In the genomic region with DNA sequence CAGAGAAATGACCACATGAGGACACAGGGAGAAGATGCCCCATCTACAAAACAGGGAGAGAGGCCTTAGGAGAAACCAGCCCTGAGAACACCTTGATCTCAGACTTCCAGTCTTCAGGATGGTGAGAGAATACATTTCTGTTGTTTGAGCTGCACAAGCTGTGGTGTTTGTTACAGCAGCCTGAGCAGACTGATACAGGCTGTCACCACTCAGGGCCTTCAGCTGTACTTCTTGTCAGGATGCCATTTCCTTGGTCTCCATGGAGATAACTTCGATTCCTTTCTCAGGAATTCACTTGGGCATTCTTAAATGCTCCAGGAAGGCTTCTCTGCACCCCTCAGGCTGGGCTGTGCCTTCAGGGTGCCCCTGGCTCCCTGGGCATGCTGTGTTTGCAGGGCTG, we compare ENCODE assay signal across 16 cellular contexts.
DNase-seq lines count a peak whose midpoint lies in the region; ATAC-seq, FAIRE-seq and TF ChIP-seq lines count a peak whose summit lies in the region.
"Had no signal": no experiment of that assay in that cellular context is flagged by ENCODE, and none has a peak within 500 bp of the region (broad histone marks: within the 10 kb centered on the region; RNA-seq: fewer than 3 reads in every experiment).

No MANE protein-coding gene starts in this region.

- peak; percentile 48 for FAIRE-seq in HTR-8/SVneo (lab: Jason Lieb, UNC)
- FAIRE-seq: GM12892, GM18507 had no signal

- H3K4me3 Mint-ChIP-seq in Calu3 (ENCODE audit: low read depth, unreplicated experiment): no peak overlapping the region
- H3K4me3 Mint-ChIP-seq: B cell; CD8-positive, alpha-beta T cell had no signal

- H4K20me1 ChIP-seq in PC-3 (ENCODE audit: low read length): no peaks in the 10 kb centered on the region
- H4K20me1 ChIP-seq: BLaER1 treated with 17β-estradiol and CSF1 and Interleukin-3, amounts not matched to agents 10 nM and 100 nM had no signal

- no peak overlapping the region for H2AK5ac ChIP-seq in mesenchymal stem cell (ENCODE audit: low read length, severe bottlenecking)

- H3K27ac ChIP-seq in PC-3 (ENCODE audit: low read length) (peak overlapping the region; percentile 62), mesenchymal stem cell (ENCODE audit: low read length, poor library complexity, severe bottlenecking) (no peak overlapping the region), left ventricle myocardium inferior (replicated peaks) (no peak overlapping the region)
- H3K27ac ChIP-seq: BLaER1 treated with 17β-estradiol and CSF1 and Interleukin-3, amounts not matched to agents 10 nM and 100 nM; GM23248 had no signal

- no peaks in the 10 kb centered on the region for H3K9me3 Mint-ChIP-seq in Calu3 (ENCODE audit: low read depth, unreplicated experiment)

- no peak overlapping the region for H3K23ac ChIP-seq in mesenchymal stem cell (ENCODE audit: low read length in 2 of 2)

- 90% methylated on average over 1 of the region's 1 CpG for WGBS in mesenchymal stem cell

- DNase-seq in Calu3 (no peak), HTR-8/SVneo (ENCODE audit: insufficient read length, low spot score) (no peak), PC-3 (peak; percentile 21), mesenchymal stem cell (no peak), left ventricle myocardium inferior (no peak), GM19240 (ENCODE audit: insufficient read length, low spot score) (no peak)
- DNase-seq: CD8-positive, alpha-beta T cell; GDM1; GM23248; KBM-7 had no signal

- POLR2A ChIA-PET in PC-3 (lab: Charles Lee; ENCODE audit: unreplicated experiment): no interaction called here

- H2AFZ ChIP-seq in PC-3 (ENCODE audit: low read length): no peak overlapping the region
- H2AFZ ChIP-seq in mesenchymal stem cell (ENCODE audit: low read depth, low read length): no peak overlapping the region
- H2AFZ ChIP-seq: GM23248 had no signal

- peak overlapping the region in 1 of 2 experiments; percentile 7 for H2BK12ac ChIP-seq in mesenchymal stem cell (ENCODE audit: low read length in 2 of 2)

- H2BK15ac ChIP-seq in mesenchymal stem cell (ENCODE audit: low read depth, poor library complexity, severe bottlenecking): no peak overlapping the region

- BruUV-seq in Calu3 (replicated peaks; lab: Mats Ljungman, UMichigan) (no TSS peak), PC-3 (replicated peaks; lab: Mats Ljungman, UMichigan) (no TSS peak)

- H3K4me3 ChIP-seq in PC-3 (ENCODE audit: low read length): no peak overlapping the region
- H3K4me3 ChIP-seq in mesenchymal stem cell (ENCODE audit: insufficient read depth in 1 of 2, low read depth in 1 of 2, low read length in 2 of 2): no peak overlapping the region
- H3K4me3 ChIP-seq in left ventricle myocardium inferior: no peak overlapping the region
- H3K4me3 ChIP-seq: BLaER1 treated with 17β-estradiol and CSF1 and Interleukin-3, amounts not matched to agents 10 nM and 100 nM; GM23248; HAP-1 had no signal

- TF ChIP-seq CTCF in Calu3 (IDR thresholded peaks at IDR 0.05; ENCODE audit: unreplicated experiment) (no peak), PC-3 (conservative IDR thresholded peaks at IDR 0.05; ENCODE audit: low read depth, low read length) (no peak), left ventricle myocardium inferior (IDR thresholded peaks at IDR 0.05; ENCODE audit: borderline replicate concordance) (no peak)

- H4K8ac ChIP-seq in mesenchymal stem cell (ENCODE audit: low read length): peak overlapping the region; percentile 78

- H3F3A ChIP-seq in PC-3 (ENCODE audit: low read length, unreplicated experiment): no peaks in the 10 kb centered on the region

- no peak for ATAC-seq in PC-3
- ATAC-seq in GM21786 (IDR thresholded peaks at IDR 0.05; ENCODE audit: unreplicated experiment): no peak
- ATAC-seq: CD8-positive, alpha-beta T cell had no signal

- intact Hi-C loops in Calu3 (cut with micrococcal nuclease; ENCODE audit: unreplicated experiment): loop anchor here (10.0 kb wide), 1 partner anchor 198 kb away; no protein-coding TSS in a partner anchor
- intact Hi-C loops in PC-3 (cut with micrococcal nuclease): no loop called here
- intact Hi-C loops in left ventricle myocardium inferior (cut with micrococcal nuclease): no loop called here

- no peak overlapping the region for H3K4me2 ChIP-seq in PC-3 (ENCODE audit: low read length)
- no peak overlapping the region for H3K4me2 ChIP-seq in mesenchymal stem cell (ENCODE audit: low read length, poor library complexity, severe bottlenecking)
- H3K4me2 ChIP-seq: BLaER1 treated with 17β-estradiol and CSF1 and Interleukin-3, amounts not matched to agents 10 nM and 100 nM had no signal

- no peak overlapping the region for H4K91ac ChIP-seq in mesenchymal stem cell (ENCODE audit: low read length)

- peak overlapping the region; percentile 91 for H3K27ac Mint-ChIP-seq in Calu3 (ENCODE audit: unreplicated experiment)
- H3K27ac Mint-ChIP-seq: B cell; CD8-positive, alpha-beta T cell had no signal

- no peaks in the 10 kb centered on the region for H3K79me1 ChIP-seq in mesenchymal stem cell (replicated peaks; ENCODE audit: low read length, poor library complexity, severe bottlenecking)

- H3K36me3 ChIP-seq in PC-3 (ENCODE audit: low read depth, low read length) (no peaks in the 10 kb centered on the region), mesenchymal stem cell (ENCODE audit: control insufficient read depth in 1 of 2, insufficient read depth in 2 of 2, low read depth in 1 of 2, low read length in 2 of 2) (no peaks in the 10 kb centered on the region), left ventricle myocardium inferior (no peaks in the 10 kb centered on the region)
- H3K36me3 ChIP-seq: BLaER1 treated with 17β-estradiol and CSF1 and Interleukin-3, amounts not matched to agents 10 nM and 100 nM; HAP-1 had no signal

- peaks cover 34% of the 10 kb centered on the region for H3K4me1 ChIP-seq in PC-3 (ENCODE audit: insufficient read depth, low read length)
- peaks cover 1% of the 10 kb centered on the region for H3K4me1 ChIP-seq in mesenchymal stem cell (ENCODE audit: control insufficient read depth, insufficient read depth, low read depth, low read length)
- H3K4me1 ChIP-seq in left ventricle myocardium inferior: no peaks in the 10 kb centered on the region
- H3K4me1 ChIP-seq: HAP-1 had no signal

- no peaks in the 10 kb centered on the region for H3K9me2 ChIP-seq in PC-3 (replicated peaks; ENCODE audit: low read length)

- no peak overlapping the region for H3K4ac ChIP-seq in mesenchymal stem cell (ENCODE audit: low read depth in 1 of 2, low read length in 2 of 2)

- H3K9me3 ChIP-seq in PC-3 (ENCODE audit: low read length) (no peaks in the 10 kb centered on the region), mesenchymal stem cell (ENCODE audit: control insufficient read depth, low read length) (peaks cover 7% of the 10 kb centered on the region), left ventricle myocardium inferior (replicated peaks) (peaks cover 18% of the 10 kb centered on the region)
- H3K9me3 ChIP-seq: HAP-1 had no signal

- H3K14ac ChIP-seq in mesenchymal stem cell (ENCODE audit: low read length in 2 of 2): peak overlapping the region in 1 of 2 experiments; percentile 18

- H2BK5ac ChIP-seq in mesenchymal stem cell (ENCODE audit: low read depth, low read length, poor library complexity, severe bottlenecking): no peak overlapping the region

- H3K18ac ChIP-seq in mesenchymal stem cell (ENCODE audit: low read depth in 1 of 2, low read length in 2 of 2): peak overlapping the region in 1 of 2 experiments; percentile 58

- no peaks in the 10 kb centered on the region for H3K79me2 ChIP-seq in PC-3 (ENCODE audit: low read length)

- H3K4me1 Mint-ChIP-seq in Calu3 (ENCODE audit: low read depth, unreplicated experiment): peaks cover 33% of the 10 kb centered on the region

- no peak overlapping the region; the same call in 1 of the 2 replicates for H3K9ac ChIP-seq in PC-3 (ENCODE audit: low read length)
- no peak overlapping the region for H3K9ac ChIP-seq in mesenchymal stem cell (ENCODE audit: low read length)
- H3K9ac ChIP-seq: BLaER1 treated with 17β-estradiol and CSF1 and Interleukin-3, amounts not matched to agents 10 nM and 100 nM; GM23248 had no signal

- H3K27me3 Mint-ChIP-seq in Calu3 (ENCODE audit: unreplicated experiment): no peaks in the 10 kb centered on the region
- H3K27me3 Mint-ChIP-seq: B cell had no signal

- H2BK120ac ChIP-seq in mesenchymal stem cell (ENCODE audit: low read depth, low read length): peak overlapping the region; percentile 71

- CTCF ChIA-PET in Calu3 (lab: Charles Lee): no interaction called here
- CTCF ChIA-PET in PC-3 (lab: Charles Lee): no interaction called here

- peaks cover 5% of the 10 kb centered on the region for H3K36me3 Mint-ChIP-seq in Calu3 (ENCODE audit: insufficient read depth, unreplicated experiment)
- H3K36me3 Mint-ChIP-seq: CD8-positive, alpha-beta T cell had no signal

- no peaks in the 10 kb centered on the region for H3K27me3 ChIP-seq in PC-3 (ENCODE audit: low read length)
- H3K27me3 ChIP-seq in mesenchymal stem cell (ENCODE audit: control insufficient read depth in 1 of 2, insufficient read depth in 1 of 2, low read length in 2 of 2): no peaks in the 10 kb centered on the region
- no peaks in the 10 kb centered on the region for H3K27me3 ChIP-seq in left ventricle myocardium inferior (ENCODE audit: low read depth)
- H3K27me3 ChIP-seq: BLaER1 treated with 17β-estradiol and CSF1 and Interleukin-3, amounts not matched to agents 10 nM and 100 nM had no signal
